1 cellular context compared by ENCODE assay signal in the genomic region with DNA sequence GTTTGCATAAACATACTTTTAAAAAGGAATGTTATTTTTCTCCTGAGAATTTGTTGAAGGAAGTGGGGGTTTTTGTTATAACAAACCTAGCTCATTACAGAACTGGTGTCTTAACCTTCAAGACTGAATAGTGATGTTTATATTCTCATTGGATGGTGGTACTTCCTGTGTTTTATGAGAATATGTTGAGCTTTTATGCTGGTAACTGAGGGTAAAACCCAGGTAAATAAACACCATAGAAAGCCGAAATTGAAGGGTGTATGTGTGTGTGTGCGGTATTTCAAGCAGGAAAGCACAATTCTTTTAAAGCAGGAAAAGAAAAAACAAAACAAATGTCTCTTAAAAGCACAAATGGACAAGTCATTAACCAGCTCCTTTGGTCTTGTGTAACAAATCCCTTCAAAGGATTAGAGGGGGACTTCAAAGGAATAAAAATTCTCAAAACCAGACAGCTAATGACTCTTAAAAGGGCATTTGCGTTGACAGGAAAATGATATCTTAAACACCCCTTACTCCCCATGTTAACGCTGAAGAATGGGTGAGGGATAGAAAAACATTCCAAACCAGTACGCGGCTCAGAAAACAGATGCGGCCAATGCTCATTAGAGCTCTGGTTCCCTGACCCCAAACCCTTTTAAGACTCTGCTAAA.
TF ChIP-seq lines count a peak whose summit lies in the region.

No MANE protein-coding gene starts in this region.

TF ChIP-seq in WTC11, 78 proteins besides CTCF, POLR2A, EP300 and RAD21 (continued from another document):
- no peak for TF ChIP-seq ZNF219 (CRISPR knock-in tag; IDR thresholded peaks at IDR 0.05; ENCODE audit: borderline replicate concordance)
- TF ChIP-seq ZNF263 (CRISPR knock-in tag; IDR thresholded peaks at IDR 0.05; ENCODE audit: low read depth), result no peak
- TF ChIP-seq SOX15 (CRISPR knock-in tag; IDR thresholded peaks at IDR 0.05), result no peak
- no peak for TF ChIP-seq TEAD1 (CRISPR knock-in tag; IDR thresholded peaks at IDR 0.05)
- TF ChIP-seq ZNF532 (CRISPR knock-in tag; IDR thresholded peaks at IDR 0.05; ENCODE audit: borderline replicate concordance), result no peak
- TF ChIP-seq GRHL2 (CRISPR knock-in tag; IDR thresholded peaks at IDR 0.05; ENCODE audit: insufficient replicate concordance, severe bottlenecking), result no peak
- TF ChIP-seq ZNF416 (CRISPR knock-in tag; IDR thresholded peaks at IDR 0.05), result no peak
